ENCODE assay signal across 23 cellular contexts in genomic region chr5:71767661-71768060, GRCh38. TPM values are rescaled to one million over a fixed set of nuclear protein-coding genes. Genes with fewer than 3 reads are reported as not detected.
DNase-seq lines count a peak whose midpoint lies in the region; ATAC-seq and TF ChIP-seq lines count a peak whose summit lies in the region.
"Had no signal": no experiment of that assay in that cellular context is flagged by ENCODE, and none has a peak within 500 bp of the region (broad histone marks: within the 10 kb centered on the region; RNA-seq: fewer than 3 reads in every experiment).

No MANE protein-coding gene starts in this region.

- TF ChIP-seq CTCF in choroid plexus epithelial cell (conservative IDR thresholded peaks at IDR 0.05; ENCODE audit: low read depth, low read length) (no peak), fibroblast of the aortic adventitia (IDR thresholded peaks at IDR 0.05; ENCODE audit: insufficient read depth, low read length) (no peak)

- H3K4me3 ChIP-seq in choroid plexus epithelial cell (ENCODE audit: low read depth, low read length): no peak overlapping the region
- H3K4me3 ChIP-seq in fibroblast of the aortic adventitia (ENCODE audit: low read depth, low read length): no peak overlapping the region
- H3K4me3 ChIP-seq: GM12878, K562, MG63 had no signal

- no peak for ATAC-seq in HG03378 (IDR thresholded peaks at IDR 0.05; ENCODE audit: unreplicated experiment)
- no peak for ATAC-seq in left lobe of liver
- ATAC-seq in GM18861 (IDR thresholded peaks at IDR 0.05; ENCODE audit: unreplicated experiment): no peak
- ATAC-seq: GM12878, K562 had no signal

- DNase-seq in EH (ENCODE audit: low read depth) (peak; percentile 48), LHCN-M2 (ENCODE audit: low read depth) (peak; percentile 26), choroid plexus epithelial cell (ENCODE audit: low read depth) (peak; percentile 26), fibroblast of the aortic adventitia (ENCODE audit: low read depth) (peak; percentile 23), NCI-H524 (lab: John Stamatoyannopoulos, UW) (no peak), left lobe of liver (ENCODE audit: low spot score) (no peak)
- DNase-seq: CD4-positive, alpha-beta memory T cell; DMS79; MG63; NCI-H1105; NCI-H1694 treated with DMSO at 0.1 percent for 48 hours; NCI-H2107; NCI-H526 treated with DMSO at 0.1 percent for 48 hours; SHP77 treated with DMSO at 0.1 percent for 48 hours had no signal

RNA-seq across cellular contexts. Expression of gene CARTPT, which starts 48.6 kb away (rescaled TPM):
- total RNA-seq in LHCN-M2 (2014; rRNA removed) (not detected in 2 replicates), fibroblast of the aortic adventitia (ENCODE audit: low replicate concordance) (not detected in 2 replicates), left lobe of liver (not detected)
- polyA plus RNA-seq in LHCN-M2 (2012): not detected
- total RNA-seq: A172; CD4-positive, alpha-beta memory T cell; G401; GM12878; H1; K562; RPMI7951 had no signal
- polyA plus RNA-seq: BJ; CD4-positive, alpha-beta memory T cell; GM12878; H1; K562 had no signal

Comparison
In these comparisons a context has a peak if more than half of its experiments do, and no peak if none do; other contexts are left out.
1. DNase-seq: peak in EH (single experiment), LHCN-M2 (single experiment), choroid plexus epithelial cell (single experiment) and fibroblast of the aortic adventitia (single experiment); none in NCI-H524 (0 of 2) and left lobe of liver (single experiment).